In genomic region chr2:28958689-28959088, GRCh38 we compare ENCODE assay signal across 8 cellular contexts. TPM values are rescaled to one million over a fixed set of nuclear protein-coding genes. Genes with fewer than 3 reads are reported as not detected.
A peak's percentile ranks its signal among the peaks of the same experiment; 100 is the strongest.
DNase-seq lines count a peak whose midpoint lies in the region; ATAC-seq and TF ChIP-seq lines count a peak whose summit lies in the region.

No MANE protein-coding gene starts in this region.

- H3K4me3 ChIP-seq in breast epithelium (peak overlapping the region in 1 of 3 donors; percentile 17), spleen (no peak overlapping the region)

- TF ChIP-seq POLR2A in breast epithelium (IDR thresholded peaks at IDR 0.05): no peak
- TF ChIP-seq POLR2A in spleen (IDR thresholded peaks at IDR 0.05): no peak

- H3K9me3 ChIP-seq in breast epithelium: no peaks in the 10 kb centered on the region
- no peaks in the 10 kb centered on the region for H3K9me3 ChIP-seq in spleen

- H3K27me3 ChIP-seq in breast epithelium: no peaks in the 10 kb centered on the region
- peaks cover 0 to 5% (median 0%) of the 10 kb centered on the region in 7 donors for H3K27me3 ChIP-seq in spleen (replicated peaks in 1 of 7)

- POLR2A ChIA-PET in GM10248 (lab: Yijun Ruan, JAX): no interaction called here

- intact Hi-C loops in breast epithelium (cut with DNase I; ENCODE audit: low total_unique reads) (no loop called here), spleen (cut with DNase I; ENCODE audit: low total_unique reads) (loop anchor here (2.0 kb wide), 1 partner anchor 238 kb away; no protein-coding TSS in a partner anchor)

- TF ChIP-seq CTCF in GM10248 (IDR thresholded peaks at IDR 0.05; ENCODE audit: control extremely low read depth, extremely low read depth, low read depth, missing control alignments) (peak; percentile 32), breast epithelium (IDR thresholded peaks at IDR 0.05) (peak; percentile 60 to 80 (median 72)), spleen (IDR thresholded peaks at IDR 0.05 in 8 of 11, conservative IDR thresholded peaks at IDR 0.05 in 3 of 11) (peak in 9 of 11 experiments; percentile 40 to 62 (median 54))

- no peak overlapping the region for H3K27ac ChIP-seq in breast epithelium
- H3K27ac ChIP-seq in spleen: no peak overlapping the region

- no peaks in the 10 kb centered on the region for H3K36me3 ChIP-seq in breast epithelium
- no peaks in the 10 kb centered on the region for H3K36me3 ChIP-seq in spleen

- ATAC-seq in HG03520 (IDR thresholded peaks at IDR 0.05; ENCODE audit: unreplicated experiment): no peak

- H3K4me1 ChIP-seq in breast epithelium (no peaks in the 10 kb centered on the region), spleen (peaks cover 0 to 16% (median 4%) of the 10 kb centered on the region in 6 donors)

- CTCF ChIA-PET in GM10248 (lab: Yijun Ruan, JAX): interaction anchor here (0.6 to 2.0 kb wide), 14 partner anchors 11 to 687 kb away, joined by 3 to 7 read pairs (median 3); no protein-coding TSS in a partner anchor

- DNase-seq in A172 (ENCODE audit: low spot score) (peak; percentile 90), GM10248 (ENCODE audit: extremely low spot score) (peak; percentile 67), NCI-H128 (lab: John Stamatoyannopoulos, UW; ENCODE audit: unreplicated experiment) (peak; percentile 61), SK-N-DZ (ENCODE audit: low spot score) (peak; percentile 84), breast epithelium (ENCODE audit: low spot score in 2 of 2) (peak in 1 of 2 donors; percentile 30), inferior parietal cortex (ENCODE audit: extremely low spot score) (peak; percentile 95), spleen (no peak)

- WGBS in spleen, 5 donors: 27 to 31% (median 29%) methylated on average over 9 of the region's 9 CpGs

RNA-seq across cellular contexts. Expression of gene TOGARAM2, which starts 22.4 kb away (rescaled TPM):
- total RNA-seq in A172 (2014; rRNA removed; shearing (Covaris generic)): 0.69 and 1.9 TPM in 2 replicates
- polyA plus RNA-seq in SK-N-DZ (2014; cell fraction: cytosol; rRNA removed): 0.02 and 0.03 TPM in 2 replicates
- polyA plus RNA-seq in SK-N-DZ (2014; cell fraction: nucleus; rRNA removed): 0.94 TPM in 1 of 2 replicates, not detected in the other
- total RNA-seq in breast epithelium (1 to 10 TPM in 1 of 3 donors, under 1 TPM in 2; 0.15 to 2.7 (median 0.33) TPM), spleen (10 to 100 TPM in 4 of 7 donors, 1 to 10 TPM in 3; 3.1 to 19.9 (median 11.7) TPM)
- 1 to 10 TPM; 3.0 to 9.0 (median 7.4) TPM for polyA plus RNA-seq in spleen
